8 cellular contexts compared by ENCODE assay signal in genomic region chr15:64093627-64094417, GRCh38. TPM values are rescaled to one million over a fixed set of nuclear protein-coding genes. Genes with fewer than 3 reads are reported as not detected.
A peak's percentile ranks its signal among the peaks of the same experiment; 100 is the strongest.
DNase-seq lines count a peak whose midpoint lies in the region; ATAC-seq, FAIRE-seq and TF ChIP-seq lines count a peak whose summit lies in the region.

CIAO2A (minus strand) TSS chr15:64093838; CDS start chr15:64093768, 70 bp downstream.

- intact Hi-C loops in endothelial cell of umbilical vein (cut with micrococcal nuclease): no loop called here

- H4K20me1 ChIP-seq in OCI-LY3 (ENCODE audit: insufficient read depth, low read length) (peaks cover 28% of the 10 kb centered on the region), endothelial cell of umbilical vein (replicated peaks; ENCODE audit: control insufficient read depth, extremely low read depth, insufficient read depth, low read length) (no peaks in the 10 kb centered on the region)

- peak; percentile 37 for TF ChIP-seq POLR2A in endothelial cell of umbilical vein (IDR thresholded peaks at IDR 0.05; ENCODE audit: low read depth, low read length)

- H3K27me3 ChIP-seq in OCI-LY3 (ENCODE audit: low read depth, low read length) (no peaks in the 10 kb centered on the region), endothelial cell of umbilical vein (ENCODE audit: control insufficient read depth in 2 of 2, insufficient read depth in 2 of 2, low read length in 2 of 2) (no peaks in the 10 kb centered on the region)

- peak within 1 kb of the TSS; percentile 96 for H3K4me3 ChIP-seq in OCI-LY3 (ENCODE audit: low read length)
- H3K4me3 ChIP-seq in endothelial cell of umbilical vein (replicated peaks in 1 of 3; ENCODE audit: insufficient read depth in 1 of 3, low read depth in 1 of 3, low read length in 3 of 3): peak within 1 kb of the TSS; percentile 49 to 87 (median 66)

- no peak for FAIRE-seq in D721Med (lab: Jason Lieb, UNC)
- peak; percentile 98 for FAIRE-seq in endothelial cell of umbilical vein (lab: Jason Lieb, UNC)

- BruUV-seq in endothelial cell of umbilical vein (replicated peaks; lab: Mats Ljungman, UMichigan): no TSS peak

- peaks cover 86% of the 10 kb centered on the region for H3K79me2 ChIP-seq in OCI-LY3 (ENCODE audit: low read length)
- H3K79me2 ChIP-seq in endothelial cell of umbilical vein (ENCODE audit: control insufficient read depth, insufficient read depth, low read length): peaks cover 51% of the 10 kb centered on the region

- dilution Hi-C loops in endothelial cell of umbilical vein (cut with MboI; ENCODE audit: extremely low pct_ligation_motif_present, low sequenced_read_pairs): no loop called here

- H3K27ac ChIP-seq in OCI-LY3 (ENCODE audit: low read length) (peak within 1 kb of the TSS; percentile 85), endothelial cell of umbilical vein (ENCODE audit: insufficient read depth, low read depth, low read length) (peak within 1 kb of the TSS; percentile 86)

- peak within 1 kb of the TSS; percentile 89 for H3K9ac ChIP-seq in OCI-LY3 (ENCODE audit: low read length)
- peak within 1 kb of the TSS; percentile 86 for H3K9ac ChIP-seq in endothelial cell of umbilical vein (replicated peaks; ENCODE audit: extremely low read depth, insufficient read depth, low read length)

- H3K9me1 ChIP-seq in endothelial cell of umbilical vein (replicated peaks; ENCODE audit: control insufficient read depth, extremely low read depth, insufficient read depth, low read length): no peaks in the 10 kb centered on the region

- POLR2A ChIA-PET in endothelial cell of umbilical vein (lab: Charles Lee): interaction anchor here (0.7 to 1.0 kb wide), 3 partner anchors 22 to 627 kb away, joined by 3 to 5 read pairs (median 3); no protein-coding TSS in a partner anchor

- peaks cover 5% of the 10 kb centered on the region for H3K36me3 ChIP-seq in OCI-LY3 (replicated peaks; ENCODE audit: low read depth, low read length)
- peaks cover 0 to 2% of the 10 kb centered on the region in 2 experiments for H3K36me3 ChIP-seq in endothelial cell of umbilical vein (ENCODE audit: control insufficient read depth in 2 of 2, extremely low read depth in 1 of 2, insufficient read depth in 2 of 2, low read length in 2 of 2)

- no peak for TF ChIP-seq CTCF in D721Med (IDR thresholded peaks at IDR 0.05; ENCODE audit: insufficient read depth, missing control alignments)
- no peak for TF ChIP-seq CTCF in OCI-LY3 (IDR thresholded peaks at IDR 0.05; ENCODE audit: low read depth, low read length)
- TF ChIP-seq CTCF in endothelial cell of umbilical vein (IDR thresholded peaks at IDR 0.05; ENCODE audit: extremely low read depth in 1 of 2, insufficient read depth in 1 of 2, low read depth in 1 of 2, low read length in 2 of 2): no peak

- no peaks in the 10 kb centered on the region for H3K9me3 ChIP-seq in OCI-LY3 (ENCODE audit: insufficient read depth, low read length)
- H3K9me3 ChIP-seq in endothelial cell of umbilical vein (replicated peaks; ENCODE audit: control insufficient read depth, insufficient read depth, low read length): no peaks in the 10 kb centered on the region

- H2AFZ ChIP-seq in OCI-LY3 (ENCODE audit: low read depth, low read length) (peak within 1 kb of the TSS; percentile 93), endothelial cell of umbilical vein (ENCODE audit: low read depth, low read length) (peak within 1 kb of the TSS; percentile 93)

- H3K4me1 ChIP-seq in OCI-LY3 (ENCODE audit: low read length) (peaks cover 62% of the 10 kb centered on the region), endothelial cell of umbilical vein (ENCODE audit: control insufficient read depth, extremely low read depth, insufficient read depth, low read length) (peaks cover 35% of the 10 kb centered on the region)

- DNase-seq in D721Med (ENCODE audit: insufficient read length, low spot score) (peak; percentile 61), HuH-7 (ENCODE audit: low spot score) (peak; percentile 76), endothelial cell of umbilical vein (ENCODE audit: low read depth, low spot score) (peak; percentile 99), midbrain (lab: John Stamatoyannopoulos, UW) (peak; percentile 97)
- peak; percentile 90 for DNase-seq in activated CD8-positive, alpha-beta memory T cell treated with anti-CD3 and anti-CD28 coated beads, Interleukin-2, amount 50 U/mL, for 48 hours
- DNase-seq in stimulated activated CD8-positive, alpha-beta memory T cell treated with anti-CD3 and anti-CD28 coated beads, Interleukin-2, amount 100 ng/mL, for 1 hour (ENCODE audit: low read depth in 2 of 2): peak; percentile 74 to 78

- ATAC-seq in GM21515 (IDR thresholded peaks at IDR 0.05; ENCODE audit: unreplicated experiment): peak; percentile 56

- peak within 1 kb of the TSS; percentile 93 for H3K4me2 ChIP-seq in OCI-LY3 (ENCODE audit: low read length)
- H3K4me2 ChIP-seq in endothelial cell of umbilical vein (ENCODE audit: insufficient read depth, low read length): peak within 1 kb of the TSS; percentile 94

- CTCF ChIA-PET in endothelial cell of umbilical vein (lab: Charles Lee): interaction anchor here (0.9 to 3.4 kb wide), 10 partner anchors 11 to 484 kb away, joined by 3 to 16 read pairs (median 4); no protein-coding TSS in a partner anchor

TF ChIP-seq in endothelial cell of umbilical vein, 7 proteins besides CTCF, POLR2A, EP300 and RAD21:
- TF ChIP-seq GATA2 (IDR thresholded peaks at IDR 0.05; ENCODE audit: insufficient read depth, insufficient read length, low read depth, low read length) (no peak), FOS (IDR thresholded peaks at IDR 0.05; ENCODE audit: borderline replicate concordance, insufficient read depth, low read length) (peak; percentile 43), POLR2AphosphoS5 (IDR thresholded peaks at IDR 0.05; ENCODE audit: insufficient read depth, low read depth, low read length) (peak; percentile 75)

RNA-seq across cellular contexts. Expression of gene CIAO2A, which starts in this region (rescaled TPM):
- 55.3 and 59.2 TPM in 2 replicates for total RNA-seq in endothelial cell of umbilical vein
- polyA plus RNA-seq in endothelial cell of umbilical vein: 31.5 and 37.1 TPM in 2 replicates
- polyA plus RNA-seq in endothelial cell of umbilical vein (2011; cell fraction: cytosol; rRNA removed): 53.0 and 58.4 TPM in 2 replicates
- 17.8 and 23.0 TPM in 2 replicates for polyA plus RNA-seq in endothelial cell of umbilical vein (2011; cell fraction: nucleus; rRNA removed)
- polyA plus RNA-seq in endothelial cell of umbilical vein (2012): 37.9 and 70.7 TPM in 2 replicates
- polyA minus RNA-seq in endothelial cell of umbilical vein: 11.1 and 19.4 TPM in 2 replicates
- polyA minus RNA-seq in endothelial cell of umbilical vein (2011; cell fraction: cytosol; rRNA and poly(A)+ RNA removed): 36.5 TPM
- 6.9 and 7.5 TPM in 2 replicates for polyA minus RNA-seq in endothelial cell of umbilical vein (2011; cell fraction: nucleus; rRNA and poly(A)+ RNA removed)

Comparison
In these comparisons a context has a peak if more than half of its experiments do, and no peak if none do; other contexts are left out.
1. Peak in every context shown above with its lines: DNase-seq, ATAC-seq, H3K4me3 ChIP-seq and H3K27ac ChIP-seq.